Comparison of ENCODE assay signal across 8 cellular contexts in genomic region chr9:94726495-94727191, GRCh38.
DNase-seq lines count a peak whose midpoint lies in the region; ATAC-seq, FAIRE-seq and TF ChIP-seq lines count a peak whose summit lies in the region.

A gene with protein sequence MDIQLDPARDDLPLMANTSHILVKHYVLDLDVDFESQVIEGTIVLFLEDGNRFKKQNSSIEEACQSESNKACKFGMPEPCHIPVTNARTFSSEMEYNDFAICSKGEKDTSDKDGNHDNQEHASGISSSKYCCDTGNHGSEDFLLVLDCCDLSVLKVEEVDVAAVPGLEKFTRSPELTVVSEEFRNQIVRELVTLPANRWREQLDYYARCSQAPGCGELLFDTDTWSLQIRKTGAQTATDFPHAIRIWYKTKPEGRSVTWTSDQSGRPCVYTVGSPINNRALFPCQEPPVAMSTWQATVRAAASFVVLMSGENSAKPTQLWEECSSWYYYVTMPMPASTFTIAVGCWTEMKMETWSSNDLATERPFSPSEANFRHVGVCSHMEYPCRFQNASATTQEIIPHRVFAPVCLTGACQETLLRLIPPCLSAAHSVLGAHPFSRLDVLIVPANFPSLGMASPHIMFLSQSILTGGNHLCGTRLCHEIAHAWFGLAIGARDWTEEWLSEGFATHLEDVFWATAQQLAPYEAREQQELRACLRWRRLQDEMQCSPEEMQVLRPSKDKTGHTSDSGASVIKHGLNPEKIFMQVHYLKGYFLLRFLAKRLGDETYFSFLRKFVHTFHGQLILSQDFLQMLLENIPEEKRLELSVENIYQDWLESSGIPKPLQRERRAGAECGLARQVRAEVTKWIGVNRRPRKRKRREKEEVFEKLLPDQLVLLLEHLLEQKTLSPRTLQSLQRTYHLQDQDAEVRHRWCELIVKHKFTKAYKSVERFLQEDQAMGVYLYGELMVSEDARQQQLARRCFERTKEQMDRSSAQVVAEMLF (plus strand): TSS chr9:94726699. CDS start chr9:94759784, 33,085 bp downstream.

- ATAC-seq in GM19025 (IDR thresholded peaks at IDR 0.05; ENCODE audit: low read depth, unreplicated experiment) (peak; percentile 98), HG03342 (IDR thresholded peaks at IDR 0.05; ENCODE audit: unreplicated experiment) (peak; percentile 97)

- peak; percentile 13 for FAIRE-seq in islet of Langerhans (lab: Jason Lieb, UNC)

- peak within 1 kb of the TSS; percentile 92 for H3K4me3 ChIP-seq in AG09309 (ENCODE audit: control insufficient read depth, low read depth, low read length)

- DNase-seq in AG09309 (ENCODE audit: low read depth) (peak; percentile 61), NCI-H446 (lab: John Stamatoyannopoulos, UW) (peak; percentile 74 to 91), cerebellar cortex (ENCODE audit: low spot score) (peak; percentile 93)
- peak; percentile 99 for DNase-seq in activated CD4-positive, CD25-positive, alpha-beta regulatory T cell treated with anti-CD3 and anti-CD28 coated beads, Interleukin-2, amount 50 U/mL, for 16 hours (ENCODE audit: low read depth, low spot score)
- DNase-seq in stimulated activated CD4-positive, alpha-beta T cell treated with anti-CD3 and anti-CD28 coated beads, Interleukin-12 subunit alpha, Interleukin-12 subunit beta, amount 100 ng/mL, for 4 hours = peak; percentile 100

- TF ChIP-seq CTCF in AG09309 (IDR thresholded peaks at IDR 0.05; ENCODE audit: control insufficient read depth, insufficient read depth, low read depth, low read length, missing control alignments) = no peak

Comparison
In these comparisons a context has a peak if more than half of its experiments do, and no peak if none do; other contexts are left out.
1. Peak in every context shown above with its lines: DNase-seq, ATAC-seq and H3K4me3 ChIP-seq.